Comparison of ENCODE assay signal across 1 cellular context in the genomic region with DNA sequence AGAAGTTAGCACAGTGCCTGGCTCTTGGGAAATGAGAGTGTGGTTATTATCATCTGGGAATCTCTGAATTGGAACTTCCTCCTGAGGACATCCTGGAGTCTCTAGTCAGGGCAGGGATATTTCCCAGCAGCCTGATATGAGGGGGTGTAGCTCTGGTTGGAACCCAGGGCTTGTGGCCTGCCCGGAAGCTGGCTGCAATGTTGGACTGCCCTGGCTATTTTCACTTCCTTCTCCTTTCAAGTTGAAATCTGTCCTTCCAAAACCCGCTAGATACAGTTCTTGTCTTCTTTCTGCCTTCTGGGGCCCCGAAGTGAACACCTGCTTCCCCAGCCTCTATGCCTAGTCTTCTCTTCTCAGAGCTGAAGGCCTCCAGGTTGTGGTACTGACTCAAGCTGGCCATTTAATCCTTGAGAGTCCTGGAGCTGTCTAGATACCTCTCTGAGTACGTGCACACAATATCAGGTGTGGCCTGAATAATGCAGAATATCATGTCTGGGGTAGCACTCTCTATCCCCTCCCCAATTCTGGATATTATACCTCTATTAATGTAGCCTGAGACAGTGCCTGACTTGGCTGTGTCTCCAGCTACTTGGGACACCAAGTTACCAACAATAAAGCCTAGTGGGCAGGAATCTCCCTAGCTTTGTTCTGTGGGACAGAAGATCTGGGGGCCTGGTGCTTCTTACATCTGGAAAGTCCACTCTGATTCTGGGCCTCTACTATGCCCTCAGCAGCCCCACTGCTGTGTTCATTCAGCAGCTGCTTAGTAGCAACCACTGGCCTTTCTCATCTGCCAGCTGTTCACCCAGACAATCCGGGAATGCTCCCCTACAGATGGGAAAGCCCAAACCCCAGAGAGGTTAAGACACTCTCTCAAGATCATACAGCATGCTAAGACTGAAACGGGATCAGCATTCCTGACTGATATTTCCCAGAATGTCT.
TF ChIP-seq lines count a peak whose summit lies in the region.

No MANE protein-coding gene starts in this region.

TF ChIP-seq in GM12878, 131 proteins besides CTCF, POLR2A, EP300 and RAD21:
- TF ChIP-seq ZZZ3 (IDR thresholded peaks at IDR 0.05; ENCODE audit: control insufficient read depth, insufficient read length, low read depth), result no peak
- peak; percentile 53; the same call in 1 of the 2 replicates for TF ChIP-seq SPI1 (IDR thresholded peaks at IDR 0.05; ENCODE audit: borderline replicate concordance, insufficient read depth, low read depth, low read length)
